Comparison of ENCODE assay signal across 23 cellular contexts in the genomic region with DNA sequence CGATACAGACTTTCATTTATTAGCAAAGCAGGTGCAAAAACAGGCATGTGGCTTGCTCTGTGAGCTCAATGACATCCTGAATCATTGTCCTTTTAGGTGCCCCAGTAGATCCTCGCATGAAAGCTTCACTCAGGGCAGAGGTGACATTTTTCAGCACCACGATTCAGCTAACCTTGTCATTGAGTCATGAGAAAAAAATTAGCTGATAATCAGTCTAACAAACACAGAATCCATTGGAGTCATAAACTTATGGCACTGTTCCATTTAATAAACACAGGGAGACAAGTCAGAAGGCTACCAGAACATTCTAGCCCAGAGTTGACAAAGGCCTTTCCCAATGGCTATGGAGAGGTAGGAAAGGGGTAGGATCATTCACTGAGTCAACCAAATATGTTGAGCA.
DNase-seq lines count a peak whose midpoint lies in the region; ATAC-seq, FAIRE-seq and TF ChIP-seq lines count a peak whose summit lies in the region.
"Had no signal": no experiment of that assay in that cellular context is flagged by ENCODE, and none has a peak within 500 bp of the region (broad histone marks: within the 10 kb centered on the region; RNA-seq: fewer than 3 reads in every experiment).

No MANE protein-coding gene starts in this region.

- ATAC-seq in HCT116, result peak; percentile 65
- no peak for ATAC-seq in GM21360 (IDR thresholded peaks at IDR 0.05; ENCODE audit: unreplicated experiment)
- ATAC-seq: HepG2, SK-N-SH treated with all-trans-retinoic acid at 6 μM for 48 hours had no signal

- H3K36me3 ChIP-seq in HCT116 (ENCODE audit: control insufficient read depth in 1 of 2, insufficient read depth in 2 of 2, low read length in 2 of 2), result no peaks in the 10 kb centered on the region

- no peaks in the 10 kb centered on the region for H3K27me3 ChIP-seq in HCT116 (ENCODE audit: insufficient read depth, low read length)

- no peak overlapping the region for H3K27ac ChIP-seq in HCT116 (ENCODE audit: low read depth, low read length)

- TF ChIP-seq POLR2A in HCT116 (IDR thresholded peaks at IDR 0.05; ENCODE audit: borderline replicate concordance, extremely low read depth, insufficient read depth, insufficient read length), result no peak

- H4K20me1 ChIP-seq in HCT116 (ENCODE audit: insufficient read depth), result no peaks in the 10 kb centered on the region

- CTCF ChIA-PET in HCT116 (lab: Charles Lee), result interaction anchor here (0.6 kb wide), 1 partner anchor 1336 kb away, joined by 3 read pairs; no protein-coding TSS in a partner anchor

- H3K4me1 ChIP-seq in HCT116 (ENCODE audit: control insufficient read depth in 1 of 2, insufficient read depth in 2 of 2, low read length in 2 of 2), result peaks cover 9 to 67% of the 10 kb centered on the region in 2 experiments

- TF ChIP-seq RAD21 in HCT116 (IDR thresholded peaks at IDR 0.05; ENCODE audit: low read depth), result no peak

- H3K9ac ChIP-seq in HCT116 (ENCODE audit: low read length), result no peak overlapping the region

- no peaks in the 10 kb centered on the region for H3K79me2 ChIP-seq in HCT116 (ENCODE audit: insufficient read depth, low read length)

- intact Hi-C loops in HCT116 (cut with micrococcal nuclease), result no loop called here

- H3K4me3 ChIP-seq in HCT116 (replicated peaks in 1 of 2; ENCODE audit: low read depth in 1 of 2, low read length in 2 of 2), result no peak overlapping the region

- DNase-seq in HCT116 (ENCODE audit: low read depth, low spot score) (no peak), SW480 (ENCODE audit: low spot score) (peak; percentile 30), iris pigment epithelial cell (ENCODE audit: low read depth) (peak; percentile 28), NCI-H345 treated with DMSO at 0.1 percent for 48 hours (lab: John Stamatoyannopoulos, UW; ENCODE audit: unreplicated experiment) (no peak), HTR-8/SVneo (ENCODE audit: insufficient read length, low spot score) (no peak)
- no peak for DNase-seq in activated CD4-positive, CD25-positive, alpha-beta regulatory T cell (lab: John Stamatoyannopoulos, UW)
- DNase-seq: ACHN; C1 segment of cervical spinal cord; CD8-positive, alpha-beta memory T cell; DMS79 treated with DMSO at 0.1 percent for 48 hours; GDM1; KG1; NCI-H187 treated with DMSO at 0.1 percent for 48 hours; NCI-H345; NCI-H526 treated with DMSO at 0.1 percent for 48 hours; RPMI8226; SHP77 treated with DMSO at 0.1 percent for 48 hours; T-helper 1 cell had no signal

- no peaks in the 10 kb centered on the region; a peak in 1 of 4 replicates for H3K9me3 ChIP-seq in HCT116 (ENCODE audit: control insufficient read depth in 1 of 2, insufficient read depth in 1 of 2, low read depth in 1 of 2, low read length in 2 of 2)

- no peak overlapping the region for H2AFZ ChIP-seq in HCT116 (ENCODE audit: low read depth, low read length, poor library complexity, severe bottlenecking)

- RAD21 ChIA-PET in HCT116 (lab: Charles Lee; ENCODE audit: low non-redundant PET in 1 of 2, low total read pairs in 2 of 2, uncharacterized antibody in 2 of 2, unreplicated experiment in 2 of 2), result no interaction called here

- H3K9me2 ChIP-seq in HCT116 (ENCODE audit: insufficient read depth), result no peaks in the 10 kb centered on the region

- no TSS peak for BruUV-seq in HCT116 (replicated peaks; lab: Mats Ljungman, UMichigan)

- POLR2A ChIA-PET in HCT116 (lab: Charles Lee), result no interaction called here

- H3K4me2 ChIP-seq in HCT116 (ENCODE audit: low read length), result peak overlapping the region; percentile 36

- no peak for TF ChIP-seq CTCF in HCT116 (IDR thresholded peaks at IDR 0.05 in 2 of 3, conservative IDR thresholded peaks at IDR 0.05 in 1 of 3; ENCODE audit: borderline replicate concordance in 1 of 3, insufficient read depth in 1 of 3, low read depth in 2 of 3, low read length in 2 of 3)

- no peak for FAIRE-seq in HTR-8/SVneo (lab: Jason Lieb, UNC)
- FAIRE-seq: D721Med, H1, HepG2 had no signal

TF ChIP-seq in HCT116, 20 proteins besides CTCF, POLR2A, EP300 and RAD21:
- TF ChIP-seq FOSL1 (IDR thresholded peaks at IDR 0.05; ENCODE audit: low read depth), result 0 out of 2 replicates have a peak, but pooled peaks have one; percentile 15
- TF ChIP-seq, protein P1, sequence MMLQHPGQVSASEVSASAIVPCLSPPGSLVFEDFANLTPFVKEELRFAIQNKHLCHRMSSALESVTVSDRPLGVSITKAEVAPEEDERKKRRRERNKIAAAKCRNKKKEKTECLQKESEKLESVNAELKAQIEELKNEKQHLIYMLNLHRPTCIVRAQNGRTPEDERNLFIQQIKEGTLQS (IDR thresholded peaks at IDR 0.05), result no peak

Comparison
In these comparisons a context has a peak if more than half of its experiments do, and no peak if none do; other contexts are left out.
1. DNase-seq: peak in SW480 (single experiment) and iris pigment epithelial cell (single experiment); none in HCT116 (single experiment), activated CD4-positive, CD25-positive, alpha-beta regulatory T cell (0 of 4), NCI-H345 treated with DMSO at 0.1 percent for 48 hours (single experiment) and HTR-8/SVneo (single experiment).